1 cellular context compared by ENCODE assay signal in the genomic region with DNA sequence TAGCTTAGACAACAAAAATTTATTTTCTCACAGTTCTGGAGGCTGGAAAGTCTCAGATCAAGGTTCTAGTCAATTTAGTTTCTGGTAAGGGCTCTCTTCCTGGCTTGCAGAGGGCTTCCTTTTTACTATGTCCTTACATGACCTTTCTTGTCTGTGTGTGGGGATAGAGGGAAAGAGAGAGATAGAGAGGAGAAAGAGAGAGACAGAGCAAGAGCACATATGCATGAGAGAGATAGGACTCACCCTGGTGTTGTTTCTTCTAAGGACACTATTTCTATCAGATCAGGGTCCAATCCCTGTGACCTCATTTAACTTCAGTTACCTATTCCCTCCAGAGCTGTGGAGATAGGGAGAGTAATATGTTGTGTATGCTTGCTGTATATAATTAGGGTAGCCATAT.
TF ChIP-seq lines count a peak whose summit lies in the region.

No MANE protein-coding gene starts in this region.

TF ChIP-seq in K562, 482 proteins besides CTCF, POLR2A, EP300 and RAD21 (continued from another document and continues in another):
- TF ChIP-seq, protein P1, sequence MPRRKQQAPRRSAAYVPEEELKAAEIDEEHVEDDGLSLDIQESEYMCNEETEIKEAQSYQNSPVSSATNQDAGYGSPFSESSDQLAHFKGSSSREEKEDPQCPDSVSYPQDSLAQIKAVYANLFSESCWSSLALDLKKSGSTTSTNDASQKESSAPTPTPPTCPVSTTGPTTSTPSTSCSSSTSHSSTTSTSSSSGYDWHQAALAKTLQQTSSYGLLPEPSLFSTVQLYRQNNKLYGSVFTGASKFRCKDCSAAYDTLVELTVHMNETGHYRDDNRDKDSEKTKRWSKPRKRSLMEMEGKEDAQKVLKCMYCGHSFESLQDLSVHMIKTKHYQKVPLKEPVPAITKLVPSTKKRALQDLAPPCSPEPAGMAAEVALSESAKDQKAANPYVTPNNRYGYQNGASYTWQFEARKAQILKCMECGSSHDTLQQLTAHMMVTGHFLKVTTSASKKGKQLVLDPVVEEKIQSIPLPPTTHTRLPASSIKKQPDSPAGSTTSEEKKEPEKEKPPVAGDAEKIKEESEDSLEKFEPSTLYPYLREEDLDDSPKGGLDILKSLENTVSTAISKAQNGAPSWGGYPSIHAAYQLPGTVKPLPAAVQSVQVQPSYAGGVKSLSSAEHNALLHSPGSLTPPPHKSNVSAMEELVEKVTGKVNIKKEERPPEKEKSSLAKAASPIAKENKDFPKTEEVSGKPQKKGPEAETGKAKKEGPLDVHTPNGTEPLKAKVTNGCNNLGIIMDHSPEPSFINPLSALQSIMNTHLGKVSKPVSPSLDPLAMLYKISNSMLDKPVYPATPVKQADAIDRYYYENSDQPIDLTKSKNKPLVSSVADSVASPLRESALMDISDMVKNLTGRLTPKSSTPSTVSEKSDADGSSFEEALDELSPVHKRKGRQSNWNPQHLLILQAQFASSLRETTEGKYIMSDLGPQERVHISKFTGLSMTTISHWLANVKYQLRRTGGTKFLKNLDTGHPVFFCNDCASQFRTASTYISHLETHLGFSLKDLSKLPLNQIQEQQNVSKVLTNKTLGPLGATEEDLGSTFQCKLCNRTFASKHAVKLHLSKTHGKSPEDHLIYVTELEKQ (CRISPR knock-in tag; IDR thresholded peaks at IDR 0.05), result no peak
- TF ChIP-seq RAD51 (IDR thresholded peaks at IDR 0.05; ENCODE audit: borderline replicate concordance, low read depth), result no peak
- peak; percentile 27; the same call in 1 of the 2 replicates for TF ChIP-seq DMBX1 (CRISPR knock-in tag; IDR thresholded peaks at IDR 0.05; ENCODE audit: borderline replicate concordance)
- TF ChIP-seq, protein P2, sequence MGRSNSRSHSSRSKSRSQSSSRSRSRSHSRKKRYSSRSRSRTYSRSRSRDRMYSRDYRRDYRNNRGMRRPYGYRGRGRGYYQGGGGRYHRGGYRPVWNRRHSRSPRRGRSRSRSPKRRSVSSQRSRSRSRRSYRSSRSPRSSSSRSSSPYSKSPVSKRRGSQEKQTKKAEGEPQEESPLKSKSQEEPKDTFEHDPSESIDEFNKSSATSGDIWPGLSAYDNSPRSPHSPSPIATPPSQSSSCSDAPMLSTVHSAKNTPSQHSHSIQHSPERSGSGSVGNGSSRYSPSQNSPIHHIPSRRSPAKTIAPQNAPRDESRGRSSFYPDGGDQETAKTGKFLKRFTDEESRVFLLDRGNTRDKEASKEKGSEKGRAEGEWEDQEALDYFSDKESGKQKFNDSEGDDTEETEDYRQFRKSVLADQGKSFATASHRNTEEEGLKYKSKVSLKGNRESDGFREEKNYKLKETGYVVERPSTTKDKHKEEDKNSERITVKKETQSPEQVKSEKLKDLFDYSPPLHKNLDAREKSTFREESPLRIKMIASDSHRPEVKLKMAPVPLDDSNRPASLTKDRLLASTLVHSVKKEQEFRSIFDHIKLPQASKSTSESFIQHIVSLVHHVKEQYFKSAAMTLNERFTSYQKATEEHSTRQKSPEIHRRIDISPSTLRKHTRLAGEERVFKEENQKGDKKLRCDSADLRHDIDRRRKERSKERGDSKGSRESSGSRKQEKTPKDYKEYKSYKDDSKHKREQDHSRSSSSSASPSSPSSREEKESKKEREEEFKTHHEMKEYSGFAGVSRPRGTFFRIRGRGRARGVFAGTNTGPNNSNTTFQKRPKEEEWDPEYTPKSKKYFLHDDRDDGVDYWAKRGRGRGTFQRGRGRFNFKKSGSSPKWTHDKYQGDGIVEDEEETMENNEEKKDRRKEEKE (IDR thresholded peaks at IDR 0.05; ENCODE audit: borderline replicate concordance in 1 of 2, control insufficient read depth in 1 of 2, low read depth in 2 of 2, low read length in 1 of 2), result no peak
- TF ChIP-seq JUND (IDR thresholded peaks at IDR 0.05; ENCODE audit: borderline replicate concordance, low read depth, low read length), result peak; percentile 37; the same call in 1 of the 2 replicates
- peak; percentile 57; the same call in 1 of the 3 replicates for TF ChIP-seq JUND (tag; IDR thresholded peaks at IDR 0.05; ENCODE audit: borderline replicate concordance, low read depth, low read length)
- TF ChIP-seq PTRF (tag; IDR thresholded peaks at IDR 0.05), result no peak
- TF ChIP-seq FOXJ3 (CRISPR knock-in tag; IDR thresholded peaks at IDR 0.05), result no peak
- TF ChIP-seq ZNF561 (CRISPR knock-in tag; conservative IDR thresholded peaks at IDR 0.05), result no peak
- peak; percentile 21 for TF ChIP-seq CCNT2 (IDR thresholded peaks at IDR 0.05; ENCODE audit: borderline replicate concordance, extremely low read depth, insufficient read length, low read depth, low read length)
- peak; percentile 91 to 96 for TF ChIP-seq TRIM24 (IDR thresholded peaks at IDR 0.05)
- no peak for TF ChIP-seq ZNF444 (CRISPR knock-in tag; IDR thresholded peaks at IDR 0.05)
- TF ChIP-seq, protein P3, sequence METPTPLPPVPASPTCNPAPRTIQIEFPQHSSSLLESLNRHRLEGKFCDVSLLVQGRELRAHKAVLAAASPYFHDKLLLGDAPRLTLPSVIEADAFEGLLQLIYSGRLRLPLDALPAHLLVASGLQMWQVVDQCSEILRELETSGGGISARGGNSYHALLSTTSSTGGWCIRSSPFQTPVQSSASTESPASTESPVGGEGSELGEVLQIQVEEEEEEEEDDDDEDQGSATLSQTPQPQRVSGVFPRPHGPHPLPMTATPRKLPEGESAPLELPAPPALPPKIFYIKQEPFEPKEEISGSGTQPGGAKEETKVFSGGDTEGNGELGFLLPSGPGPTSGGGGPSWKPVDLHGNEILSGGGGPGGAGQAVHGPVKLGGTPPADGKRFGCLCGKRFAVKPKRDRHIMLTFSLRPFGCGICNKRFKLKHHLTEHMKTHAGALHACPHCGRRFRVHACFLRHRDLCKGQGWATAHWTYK (CRISPR knock-in tag; IDR thresholded peaks at IDR 0.05), result no peak
- no peak for TF ChIP-seq BRCA1 (IDR thresholded peaks at IDR 0.05)
- no peak for TF ChIP-seq BRCA1 (CRISPR knock-in tag; IDR thresholded peaks at IDR 0.05)
- peak; percentile 74 for TF ChIP-seq ZNF316 (IDR thresholded peaks at IDR 0.05)
- TF ChIP-seq, protein P4, sequence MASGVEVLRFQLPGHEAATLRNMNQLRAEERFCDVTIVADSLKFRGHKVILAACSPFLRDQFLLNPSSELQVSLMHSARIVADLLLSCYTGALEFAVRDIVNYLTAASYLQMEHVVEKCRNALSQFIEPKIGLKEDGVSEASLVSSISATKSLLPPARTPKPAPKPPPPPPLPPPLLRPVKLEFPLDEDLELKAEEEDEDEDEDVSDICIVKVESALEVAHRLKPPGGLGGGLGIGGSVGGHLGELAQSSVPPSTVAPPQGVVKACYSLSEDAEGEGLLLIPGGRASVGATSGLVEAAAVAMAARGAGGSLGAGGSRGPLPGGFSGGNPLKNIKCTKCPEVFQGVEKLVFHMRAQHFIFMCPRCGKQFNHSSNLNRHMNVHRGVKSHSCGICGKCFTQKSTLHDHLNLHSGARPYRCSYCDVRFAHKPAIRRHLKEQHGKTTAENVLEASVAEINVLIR (CRISPR knock-in tag; IDR thresholded peaks at IDR 0.05), result no peak
- TF ChIP-seq, protein P5, sequence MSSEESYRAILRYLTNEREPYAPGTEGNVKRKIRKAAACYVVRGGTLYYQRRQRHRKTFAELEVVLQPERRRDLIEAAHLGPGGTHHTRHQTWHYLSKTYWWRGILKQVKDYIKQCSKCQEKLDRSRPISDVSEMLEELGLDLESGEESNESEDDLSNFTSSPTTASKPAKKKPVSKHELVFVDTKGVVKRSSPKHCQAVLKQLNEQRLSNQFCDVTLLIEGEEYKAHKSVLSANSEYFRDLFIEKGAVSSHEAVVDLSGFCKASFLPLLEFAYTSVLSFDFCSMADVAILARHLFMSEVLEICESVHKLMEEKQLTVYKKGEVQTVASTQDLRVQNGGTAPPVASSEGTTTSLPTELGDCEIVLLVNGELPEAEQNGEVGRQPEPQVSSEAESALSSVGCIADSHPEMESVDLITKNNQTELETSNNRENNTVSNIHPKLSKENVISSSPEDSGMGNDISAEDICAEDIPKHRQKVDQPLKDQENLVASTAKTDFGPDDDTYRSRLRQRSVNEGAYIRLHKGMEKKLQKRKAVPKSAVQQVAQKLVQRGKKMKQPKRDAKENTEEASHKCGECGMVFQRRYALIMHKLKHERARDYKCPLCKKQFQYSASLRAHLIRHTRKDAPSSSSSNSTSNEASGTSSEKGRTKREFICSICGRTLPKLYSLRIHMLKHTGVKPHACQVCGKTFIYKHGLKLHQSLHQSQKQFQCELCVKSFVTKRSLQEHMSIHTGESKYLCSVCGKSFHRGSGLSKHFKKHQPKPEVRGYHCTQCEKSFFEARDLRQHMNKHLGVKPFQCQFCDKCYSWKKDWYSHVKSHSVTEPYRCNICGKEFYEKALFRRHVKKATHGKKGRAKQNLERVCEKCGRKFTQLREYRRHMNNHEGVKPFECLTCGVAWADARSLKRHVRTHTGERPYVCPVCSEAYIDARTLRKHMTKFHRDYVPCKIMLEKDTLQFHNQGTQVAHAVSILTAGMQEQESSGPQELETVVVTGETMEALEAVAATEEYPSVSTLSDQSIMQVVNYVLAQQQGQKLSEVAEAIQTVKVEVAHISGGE (CRISPR knock-in tag; IDR thresholded peaks at IDR 0.05), result 0 out of 6 replicates have a peak, but pooled peaks of 1 of the 3 experiments have one; percentile 29
- TF ChIP-seq, protein P6, sequence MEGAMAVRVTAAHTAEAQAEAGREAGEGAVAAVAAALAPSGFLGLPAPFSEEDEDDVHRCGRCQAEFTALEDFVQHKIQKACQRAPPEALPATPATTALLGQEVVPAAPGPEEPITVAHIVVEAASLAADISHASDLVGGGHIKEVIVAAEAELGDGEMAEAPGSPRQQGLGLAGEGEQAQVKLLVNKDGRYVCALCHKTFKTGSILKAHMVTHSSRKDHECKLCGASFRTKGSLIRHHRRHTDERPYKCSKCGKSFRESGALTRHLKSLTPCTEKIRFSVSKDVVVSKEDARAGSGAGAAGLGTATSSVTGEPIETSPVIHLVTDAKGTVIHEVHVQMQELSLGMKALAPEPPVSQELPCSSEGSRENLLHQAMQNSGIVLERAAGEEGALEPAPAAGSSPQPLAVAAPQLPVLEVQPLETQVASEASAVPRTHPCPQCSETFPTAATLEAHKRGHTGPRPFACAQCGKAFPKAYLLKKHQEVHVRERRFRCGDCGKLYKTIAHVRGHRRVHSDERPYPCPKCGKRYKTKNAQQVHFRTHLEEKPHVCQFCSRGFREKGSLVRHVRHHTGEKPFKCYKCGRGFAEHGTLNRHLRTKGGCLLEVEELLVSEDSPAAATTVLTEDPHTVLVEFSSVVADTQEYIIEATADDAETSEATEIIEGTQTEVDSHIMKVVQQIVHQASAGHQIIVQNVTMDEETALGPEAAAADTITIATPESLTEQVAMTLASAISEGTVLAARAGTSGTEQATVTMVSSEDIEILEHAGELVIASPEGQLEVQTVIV (CRISPR knock-in tag; IDR thresholded peaks at IDR 0.05; ENCODE audit: borderline replicate concordance), result no peak
- TF ChIP-seq NCOA2 (IDR thresholded peaks at IDR 0.05; ENCODE audit: partially characterized antibody in 2 of 2), result peak; percentile 49 to 65
- no peak for TF ChIP-seq ZNF354B (CRISPR knock-in tag; IDR thresholded peaks at IDR 0.05)
- TF ChIP-seq RBM15 (IDR thresholded peaks at IDR 0.05; ENCODE audit: insufficient read depth, low read length), result no peak
- no peak for TF ChIP-seq HDAC8 (tag; IDR thresholded peaks at IDR 0.05)
- TF ChIP-seq CEBPG (CRISPR knock-in tag; IDR thresholded peaks at IDR 0.05), result no peak
- no peak for TF ChIP-seq CEBPG (tag; conservative IDR thresholded peaks at IDR 0.05 in 1 of 2, IDR thresholded peaks at IDR 0.05 in 1 of 2)
- no peak for TF ChIP-seq ZNF707 (CRISPR knock-in tag; conservative IDR thresholded peaks at IDR 0.05)
- no peak for TF ChIP-seq ZNF311 (CRISPR knock-in tag; IDR thresholded peaks at IDR 0.05)
- 0 out of 4 replicates have a peak, but pooled peaks have one; percentile 29 to 31 for TF ChIP-seq FOXK2 (conservative IDR thresholded peaks at IDR 0.05 in 1 of 2, IDR thresholded peaks at IDR 0.05 in 1 of 2; ENCODE audit: low read depth in 2 of 2)
- TF ChIP-seq TAF1 (IDR thresholded peaks at IDR 0.05; ENCODE audit: control insufficient read depth, extremely low read depth, insufficient read depth, low read length, severe bottlenecking), result no peak
- TF ChIP-seq HNRNPK (IDR thresholded peaks at IDR 0.05; ENCODE audit: low read depth, low read length, poor library complexity, severe bottlenecking), result no peak
- TF ChIP-seq SMAD4 (CRISPR knock-in tag; conservative IDR thresholded peaks at IDR 0.05), result peak; percentile 76
- no peak for TF ChIP-seq MTF1 (CRISPR knock-in tag; IDR thresholded peaks at IDR 0.05; ENCODE audit: borderline replicate concordance)
- TF ChIP-seq LEF1 (IDR thresholded peaks at IDR 0.05), result peak; percentile 81
- TF ChIP-seq FOXM1 (IDR thresholded peaks at IDR 0.05; ENCODE audit: low read depth), result peak; percentile 55; the same call in 1 of the 2 replicates
- no peak for TF ChIP-seq FOXM1 (CRISPR knock-in tag; IDR thresholded peaks at IDR 0.05; ENCODE audit: low read depth)
- no peak for TF ChIP-seq SRSF1 (IDR thresholded peaks at IDR 0.05; ENCODE audit: low read depth, low read length)
- TF ChIP-seq, protein P7, sequence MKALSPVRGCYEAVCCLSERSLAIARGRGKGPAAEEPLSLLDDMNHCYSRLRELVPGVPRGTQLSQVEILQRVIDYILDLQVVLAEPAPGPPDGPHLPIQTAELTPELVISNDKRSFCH (CRISPR knock-in tag; IDR thresholded peaks at IDR 0.05), result no peak
- TF ChIP-seq, protein P7 (tag; IDR thresholded peaks at IDR 0.05), result peak; percentile 70
- no peak for TF ChIP-seq MCM3 (IDR thresholded peaks at IDR 0.05)
- peak in 1 of 2 experiments; percentile 82; a peak in 3 of 4 replicates for TF ChIP-seq TBL1XR1 (IDR thresholded peaks at IDR 0.05; ENCODE audit: low read length in 2 of 2)
- TF ChIP-seq, protein P8, sequence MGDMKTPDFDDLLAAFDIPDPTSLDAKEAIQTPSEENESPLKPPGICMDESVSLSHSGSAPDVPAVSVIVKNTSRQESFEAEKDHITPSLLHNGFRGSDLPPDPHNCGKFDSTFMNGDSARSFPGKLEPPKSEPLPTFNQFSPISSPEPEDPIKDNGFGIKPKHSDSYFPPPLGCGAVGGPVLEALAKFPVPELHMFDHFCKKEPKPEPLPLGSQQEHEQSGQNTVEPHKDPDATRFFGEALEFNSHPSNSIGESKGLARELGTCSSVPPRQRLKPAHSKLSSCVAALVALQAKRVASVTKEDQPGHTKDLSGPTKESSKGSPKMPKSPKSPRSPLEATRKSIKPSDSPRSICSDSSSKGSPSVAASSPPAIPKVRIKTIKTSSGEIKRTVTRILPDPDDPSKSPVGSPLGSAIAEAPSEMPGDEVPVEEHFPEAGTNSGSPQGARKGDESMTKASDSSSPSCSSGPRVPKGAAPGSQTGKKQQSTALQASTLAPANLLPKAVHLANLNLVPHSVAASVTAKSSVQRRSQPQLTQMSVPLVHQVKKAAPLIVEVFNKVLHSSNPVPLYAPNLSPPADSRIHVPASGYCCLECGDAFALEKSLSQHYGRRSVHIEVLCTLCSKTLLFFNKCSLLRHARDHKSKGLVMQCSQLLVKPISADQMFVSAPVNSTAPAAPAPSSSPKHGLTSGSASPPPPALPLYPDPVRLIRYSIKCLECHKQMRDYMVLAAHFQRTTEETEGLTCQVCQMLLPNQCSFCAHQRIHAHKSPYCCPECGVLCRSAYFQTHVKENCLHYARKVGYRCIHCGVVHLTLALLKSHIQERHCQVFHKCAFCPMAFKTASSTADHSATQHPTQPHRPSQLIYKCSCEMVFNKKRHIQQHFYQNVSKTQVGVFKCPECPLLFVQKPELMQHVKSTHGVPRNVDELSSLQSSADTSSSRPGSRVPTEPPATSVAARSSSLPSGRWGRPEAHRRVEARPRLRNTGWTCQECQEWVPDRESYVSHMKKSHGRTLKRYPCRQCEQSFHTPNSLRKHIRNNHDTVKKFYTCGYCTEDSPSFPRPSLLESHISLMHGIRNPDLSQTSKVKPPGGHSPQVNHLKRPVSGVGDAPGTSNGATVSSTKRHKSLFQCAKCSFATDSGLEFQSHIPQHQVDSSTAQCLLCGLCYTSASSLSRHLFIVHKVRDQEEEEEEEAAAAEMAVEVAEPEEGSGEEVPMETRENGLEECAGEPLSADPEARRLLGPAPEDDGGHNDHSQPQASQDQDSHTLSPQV (IDR thresholded peaks at IDR 0.05), result no peak
- TF ChIP-seq KLF1 (tag; IDR thresholded peaks at IDR 0.05), result no peak
